ENCODE assay signal across 20 cellular contexts in the genomic region with DNA sequence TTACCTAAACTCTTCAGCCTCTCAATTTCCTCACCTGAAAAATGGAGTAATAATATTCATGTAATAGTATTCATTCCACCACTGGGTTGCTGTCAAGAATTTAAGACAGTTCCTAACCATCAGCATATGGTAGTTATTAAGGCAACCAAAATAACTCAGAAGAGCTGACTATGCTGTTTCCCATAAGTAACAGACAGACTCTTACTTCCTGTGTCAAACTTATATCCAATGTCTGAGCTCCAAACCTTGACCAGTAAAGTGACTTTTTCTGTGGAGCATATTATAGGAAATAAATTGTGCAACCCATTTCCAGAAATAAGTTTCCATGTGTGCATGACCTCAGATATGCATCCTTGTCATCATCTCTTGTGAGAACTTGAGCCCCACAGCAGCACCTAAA.
A peak's percentile ranks its signal among the peaks of the same experiment; 100 is the strongest.
DNase-seq lines count a peak whose midpoint lies in the region; ATAC-seq and TF ChIP-seq lines count a peak whose summit lies in the region.
"Had no signal": no experiment of that assay in that cellular context is flagged by ENCODE, and none has a peak within 500 bp of the region (broad histone marks: within the 10 kb centered on the region; RNA-seq: fewer than 3 reads in every experiment).

No MANE protein-coding gene starts in this region.

- POLR2A ChIA-PET in CD4-positive, alpha-beta T cell (lab: Charles Lee), result interaction anchor here (0.6 to 2.1 kb wide), 8 partner anchors 12 to 504 kb away, joined by 3 to 6 read pairs (median 4); no protein-coding TSS in a partner anchor

- DNase-seq in AG08395 (ENCODE audit: low spot score) (peak; percentile 31), RPMI8226 (peak; percentile 5), fibroblast of peridontal ligament (ENCODE audit: extremely low read depth) (peak; percentile 78), UCSD-AML1 (lab: John Stamatoyannopoulos, UW; ENCODE audit: unreplicated experiment) (no peak), mesothelial cell of epicardium (ENCODE audit: low spot score in 2 of 2, unreplicated experiment in 2 of 2) (no peak), amygdala (lab: John Stamatoyannopoulos, UW) (no peak)
- no peak for DNase-seq in CD4-positive, alpha-beta T cell
- DNase-seq: activated CD4-positive, CD25-positive, alpha-beta regulatory T cell; DMS153; heart right ventricle; naive B cell; NCI-H1694 treated with DMSO at 0.1 percent for 48 hours; NCI-H446 treated with DMSO at 0.1 percent for 48 hours; posterior cingulate gyrus; T-helper 2 cell had no signal

- no peaks in the 10 kb centered on the region for H3K27me3 Mint-ChIP-seq in CD4-positive, alpha-beta T cell
- H3K27me3 Mint-ChIP-seq in mesothelial cell of epicardium (ENCODE audit: low read depth), result no peaks in the 10 kb centered on the region
- H3K27me3 Mint-ChIP-seq: naive B cell had no signal

- H3K36me3 Mint-ChIP-seq in CD4-positive, alpha-beta T cell (ENCODE audit: low read depth), result peaks cover 96% of the 10 kb centered on the region
- H3K36me3 Mint-ChIP-seq in mesothelial cell of epicardium, result peaks cover 16% of the 10 kb centered on the region
- H3K36me3 Mint-ChIP-seq: naive B cell had no signal

- H3K4me1 Mint-ChIP-seq in CD4-positive, alpha-beta T cell (ENCODE audit: low read depth), result peaks cover 87% of the 10 kb centered on the region
- H3K4me1 Mint-ChIP-seq in mesothelial cell of epicardium, result peaks cover 5% of the 10 kb centered on the region
- H3K4me1 Mint-ChIP-seq: naive B cell had no signal

- no peaks in the 10 kb centered on the region for H3K9me3 ChIP-seq in CD4-positive, alpha-beta T cell (ENCODE audit: control insufficient read depth, low read length)
- H3K9me3 ChIP-seq: heart right ventricle, thoracic aorta had no signal

- no peak overlapping the region for H3K27ac ChIP-seq in CD4-positive, alpha-beta T cell (ENCODE audit: low read depth, low read length)
- H3K27ac ChIP-seq: C4-2B, cardiac muscle cell, heart right ventricle, thoracic aorta had no signal

- no peak for TF ChIP-seq CTCF in CD4-positive, alpha-beta T cell (IDR thresholded peaks at IDR 0.05)
- no peak for TF ChIP-seq CTCF in mesothelial cell of epicardium (IDR thresholded peaks at IDR 0.05; ENCODE audit: unreplicated experiment)

- peak overlapping the region; percentile 88 for H3K27ac Mint-ChIP-seq in CD4-positive, alpha-beta T cell
- no peak overlapping the region for H3K27ac Mint-ChIP-seq in mesothelial cell of epicardium

- H3K27me3 ChIP-seq in CD4-positive, alpha-beta T cell (ENCODE audit: control insufficient read depth, insufficient read depth, low read length), result no peaks in the 10 kb centered on the region
- H3K27me3 ChIP-seq: cardiac muscle cell had no signal

- H3K4me3 Mint-ChIP-seq in CD4-positive, alpha-beta T cell, result no peak overlapping the region
- no peak overlapping the region for H3K4me3 Mint-ChIP-seq in mesothelial cell of epicardium
- H3K4me3 Mint-ChIP-seq: naive B cell had no signal

- no peak for ATAC-seq in CD4-positive, alpha-beta T cell (ENCODE audit: poor library complexity)
- ATAC-seq: esophagus mucosa, heart right ventricle, Right ventricle myocardium inferior had no signal

- CTCF ChIA-PET in CD4-positive, alpha-beta T cell (lab: Charles Lee), result interaction anchor here (0.6 to 1.6 kb wide), 3 partner anchors 12 to 39 kb away, joined by 3 to 4 read pairs (median 4); no protein-coding TSS in a partner anchor

- no peaks in the 10 kb centered on the region for H3K9me3 Mint-ChIP-seq in CD4-positive, alpha-beta T cell
- H3K9me3 Mint-ChIP-seq in mesothelial cell of epicardium, result no peaks in the 10 kb centered on the region
- H3K9me3 Mint-ChIP-seq: naive B cell had no signal

- intact Hi-C loops in CD4-positive, alpha-beta T cell (cut with DNase I, micrococcal nuclease), result no loop called here

Comparison
In these comparisons a context has a peak if more than half of its experiments do, and no peak if none do; other contexts are left out.
1. DNase-seq: peak in AG08395 (single experiment), RPMI8226 (single experiment) and fibroblast of peridontal ligament (single experiment); none in CD4-positive, alpha-beta T cell (0 of 10), UCSD-AML1 (single experiment), mesothelial cell of epicardium (0 of 2) and amygdala (0 of 56).